ENCODE assay signal across 8 cellular contexts in the genomic region with DNA sequence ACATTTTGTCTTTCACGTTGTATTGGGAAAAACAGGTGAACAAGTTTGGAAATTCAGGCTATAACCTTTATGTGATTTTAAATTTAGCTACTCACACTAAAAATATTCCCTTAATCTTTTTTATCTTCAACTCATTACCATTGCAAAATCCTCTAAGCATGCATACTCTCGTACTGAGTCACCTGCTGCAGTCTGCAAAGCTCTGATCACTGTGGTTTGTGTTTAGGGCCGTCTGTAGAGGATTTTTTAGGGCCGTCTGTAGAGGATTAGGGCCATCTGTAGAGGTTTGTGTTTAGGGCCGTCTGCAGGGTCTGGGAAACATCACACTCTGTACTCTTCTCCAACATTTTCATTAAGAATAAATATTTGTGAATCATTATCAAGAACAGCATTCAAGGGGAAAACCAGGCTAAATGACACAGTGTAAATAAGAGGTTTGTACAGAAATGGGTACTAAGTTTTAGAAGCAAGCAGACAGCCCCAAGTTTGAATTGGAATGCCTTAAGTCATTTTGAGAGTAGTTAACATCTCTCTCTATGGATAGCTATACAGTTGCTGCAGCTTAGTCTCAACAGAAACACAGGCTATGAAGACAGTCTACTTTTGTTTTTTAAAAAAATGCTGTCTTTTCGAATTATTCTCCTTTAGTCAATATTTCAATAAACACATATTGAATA.
DNase-seq lines count a peak whose midpoint lies in the region; ATAC-seq and TF ChIP-seq lines count a peak whose summit lies in the region.

No MANE protein-coding gene starts in this region.

- ATAC-seq in GM19351 (IDR thresholded peaks at IDR 0.05; ENCODE audit: unreplicated experiment), result peak; percentile 72

- TF ChIP-seq CTCF in retinal pigment epithelial cell (conservative IDR thresholded peaks at IDR 0.05; ENCODE audit: low read depth, low read length), result no peak

- no peak overlapping the region for H3K4me3 ChIP-seq in retinal pigment epithelial cell (ENCODE audit: low read length)

- DNase-seq in HS-5 (ENCODE audit: low read depth) (peak; percentile 82), dedifferentiated amniotic fluid mesenchymal stem cell (ENCODE audit: extremely low spot score) (peak; percentile 89), retinal pigment epithelial cell (ENCODE audit: low read depth) (peak; percentile 90), NCI-H2107 treated with DMSO at 0.1 percent for 48 hours (lab: John Stamatoyannopoulos, UW; ENCODE audit: unreplicated experiment) (no peak), NCI-H1436 treated with DMSO at 0.1 percent for 48 hours (lab: John Stamatoyannopoulos, UW) (no peak)
- no peak for DNase-seq in activated T-cell treated with anti-CD3 and anti-CD28 coated beads, Interleukin-2, amount 50 U/mL, for 48 hours
- no peak for DNase-seq in activated CD4-positive, alpha-beta T cell treated with anti-CD3 and anti-CD28 coated beads, Interleukin-2, amount 50 U/mL, for 1 hour

Comparison
In these comparisons a context has a peak if more than half of its experiments do, and no peak if none do; other contexts are left out.
1. DNase-seq: peak in HS-5 (single experiment), dedifferentiated amniotic fluid mesenchymal stem cell (single experiment) and retinal pigment epithelial cell (single experiment); none in NCI-H2107 treated with DMSO at 0.1 percent for 48 hours (single experiment), activated T-cell treated with anti-CD3 and anti-CD28 coated beads, Interleukin-2, amount 50 U/mL, for 48 hours (0 of 2), NCI-H1436 treated with DMSO at 0.1 percent for 48 hours (single experiment) and activated CD4-positive, alpha-beta T cell treated with anti-CD3 and anti-CD28 coated beads, Interleukin-2, amount 50 U/mL, for 1 hour (single experiment).